Comparison of ENCODE assay signal across 8 cellular contexts in the genomic region with DNA sequence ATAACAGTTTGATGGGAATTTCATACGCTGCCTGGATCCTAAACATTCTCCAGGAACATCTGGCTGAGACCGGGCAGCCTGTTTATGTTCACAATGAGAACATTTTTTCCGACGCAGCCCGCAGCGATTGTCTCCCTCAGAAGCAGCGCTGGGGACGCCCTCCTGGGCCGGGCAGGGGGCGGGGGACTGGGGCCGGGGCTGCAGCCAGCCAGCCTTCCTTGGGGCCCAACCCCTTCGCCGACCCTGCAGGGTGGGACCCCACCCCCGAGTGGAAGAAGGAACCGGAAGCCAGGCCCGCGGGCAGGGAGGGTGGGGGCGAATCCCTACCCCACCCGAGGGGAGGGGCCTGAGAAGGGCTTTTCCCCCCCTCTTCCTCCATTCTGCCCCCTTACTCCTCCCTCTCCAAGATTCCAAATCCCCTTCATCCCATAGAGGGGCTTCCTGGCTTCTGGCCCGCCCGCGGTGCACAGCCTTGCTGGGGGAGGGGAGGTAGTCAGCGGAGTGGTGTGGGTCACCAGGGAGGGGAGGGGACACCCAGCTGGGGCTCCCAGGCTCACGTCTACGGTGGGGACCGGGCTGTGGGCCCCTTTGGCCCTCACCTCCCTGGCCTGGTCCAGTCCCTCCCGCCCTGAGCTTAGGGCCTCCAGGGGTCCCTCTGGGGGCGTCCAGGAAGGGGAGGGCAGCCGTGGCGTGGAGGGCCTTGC.
DNase-seq lines count a peak whose midpoint lies in the region; ATAC-seq and TF ChIP-seq lines count a peak whose summit lies in the region.

No MANE protein-coding gene starts in this region.

- H3K27ac ChIP-seq in BLaER1 (peak overlapping the region; percentile 66), thoracic aorta (peak overlapping the region; percentile 1 to 9)

- ATAC-seq in thoracic aorta (ENCODE audit: insufficient number of reproducible peaks, low FRiP score, low read depth) (no peak), GM19324 (IDR thresholded peaks at IDR 0.05; ENCODE audit: low FRiP score, unreplicated experiment) (no peak)

- peak overlapping the region; percentile 41; the same call in 1 of the 2 replicates for H3K4me3 ChIP-seq in BLaER1
- peak overlapping the region; percentile 64 for H3K4me3 ChIP-seq in thoracic aorta

- H3K9me3 ChIP-seq in BLaER1 = no peaks in the 10 kb centered on the region
- H3K9me3 ChIP-seq in thoracic aorta = no peaks in the 10 kb centered on the region

- no peaks in the 10 kb centered on the region for H4K20me1 ChIP-seq in BLaER1

- H3K27me3 ChIP-seq in BLaER1 = no peaks in the 10 kb centered on the region
- H3K27me3 ChIP-seq in thoracic aorta (replicated peaks; ENCODE audit: insufficient read depth) = no peaks in the 10 kb centered on the region

- H3K4me1 ChIP-seq in BLaER1 = peaks cover 6% of the 10 kb centered on the region; the same call in 1 of the 2 replicates
- peaks cover 7 to 19% of the 10 kb centered on the region in 2 donors for H3K4me1 ChIP-seq in thoracic aorta (ENCODE audit: control insufficient read depth in 1 of 2, low read depth in 2 of 2)

- no peaks in the 10 kb centered on the region for H3K36me3 ChIP-seq in BLaER1
- H3K36me3 ChIP-seq in thoracic aorta = no peaks in the 10 kb centered on the region

- TF ChIP-seq CTCF in thoracic aorta (IDR thresholded peaks at IDR 0.05) = no peak

- DNase-seq in NCI-H82 (lab: John Stamatoyannopoulos, UW) (peak; percentile 94), dermis blood vessel endothelial cell (peak; percentile 55), lung microvascular endothelial cell (ENCODE audit: low read depth in 2 of 2) (peak; percentile 39 to 74), thoracic aorta (ENCODE audit: low spot score) (no peak), NCI-H526 (lab: John Stamatoyannopoulos, UW) (no peak), NCI-H226 (no peak)

- H3K4me2 ChIP-seq in BLaER1 = peak overlapping the region; percentile 70

- H3K9ac ChIP-seq in BLaER1 = peak overlapping the region; percentile 19; the same call in 1 of the 2 replicates

Comparison
In these comparisons a context has a peak if more than half of its experiments do, and no peak if none do; other contexts are left out.
1. DNase-seq: peak in NCI-H82 (single experiment), dermis blood vessel endothelial cell (single experiment) and lung microvascular endothelial cell (2 of 2); none in thoracic aorta (single experiment), NCI-H526 (0 of 2) and NCI-H226 (single experiment).